4 cellular contexts compared by ENCODE assay signal in the genomic region with DNA sequence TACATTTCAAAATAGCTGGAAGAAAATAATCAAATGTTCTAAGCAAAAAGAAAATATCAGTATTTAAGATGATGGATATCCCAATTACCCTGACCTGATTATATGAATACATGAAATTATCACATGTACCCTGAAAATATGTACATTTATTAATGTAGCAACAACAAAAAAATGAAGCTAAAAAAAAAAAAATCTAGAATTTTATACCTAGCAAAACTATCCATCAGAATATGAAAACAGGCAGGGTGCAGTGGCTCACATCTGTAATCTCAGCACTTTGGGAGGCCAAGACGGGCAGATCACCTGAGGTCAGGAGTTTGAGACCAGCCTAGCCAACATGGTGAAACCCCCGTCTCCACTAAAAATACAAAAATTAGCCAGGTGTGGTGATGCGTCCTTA.
TF ChIP-seq lines count a peak whose summit lies in the region.

No MANE protein-coding gene starts in this region.

TF ChIP-seq in HEK293, 187 proteins besides CTCF, POLR2A, EP300 and RAD21:
- TF ChIP-seq, protein P1, sequence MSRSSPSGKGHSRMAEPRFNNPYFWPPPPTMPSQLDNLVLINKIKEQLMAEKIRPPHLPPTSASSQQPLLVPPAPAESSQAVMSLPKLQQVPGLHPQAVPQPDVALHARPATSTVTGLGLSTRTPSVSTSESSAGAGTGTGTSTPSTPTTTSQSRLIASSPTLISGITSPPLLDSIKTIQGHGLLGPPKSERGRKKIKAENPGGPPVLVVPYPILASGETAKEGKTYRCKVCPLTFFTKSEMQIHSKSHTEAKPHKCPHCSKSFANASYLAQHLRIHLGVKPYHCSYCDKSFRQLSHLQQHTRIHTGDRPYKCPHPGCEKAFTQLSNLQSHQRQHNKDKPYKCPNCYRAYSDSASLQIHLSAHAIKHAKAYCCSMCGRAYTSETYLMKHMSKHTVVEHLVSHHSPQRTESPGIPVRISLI (tag by site-specific recombination; IDR thresholded peaks at IDR 0.05): 0 out of 2 replicates have a peak, but pooled peaks have one; percentile 27
- peak; percentile 76 for TF ChIP-seq SETDB1 (IDR thresholded peaks at IDR 0.05; ENCODE audit: insufficient read length, low read length)

TF ChIP-seq in HEK293T, 16 proteins besides CTCF, POLR2A, EP300 and RAD21:
- peak; percentile 6; the same call in 1 of the 2 replicates for TF ChIP-seq ZNF384 (IDR thresholded peaks at IDR 0.05)
TF ChIP-seq in HEK293T: peak in this region for 1; not testable (repeated sequence) for 15.

TF ChIP-seq in K562, 482 proteins besides CTCF, POLR2A, EP300 and RAD21:
- TF ChIP-seq TRIM24 (IDR thresholded peaks at IDR 0.05) (0 out of 4 replicates have a peak, but pooled peaks of 1 of the 2 experiments have one; percentile 62), ZFP1 (CRISPR knock-in tag; IDR thresholded peaks at IDR 0.05) (peak; percentile 98), TRIM28 (IDR thresholded peaks at IDR 0.05) (peak; percentile 88)

TF ChIP-seq in HepG2, 621 proteins besides CTCF, POLR2A, EP300 and RAD21:
- TF ChIP-seq ZFP1 (CRISPR knock-in tag; IDR thresholded peaks at IDR 0.05): peak; percentile 100
